In the genomic region with DNA sequence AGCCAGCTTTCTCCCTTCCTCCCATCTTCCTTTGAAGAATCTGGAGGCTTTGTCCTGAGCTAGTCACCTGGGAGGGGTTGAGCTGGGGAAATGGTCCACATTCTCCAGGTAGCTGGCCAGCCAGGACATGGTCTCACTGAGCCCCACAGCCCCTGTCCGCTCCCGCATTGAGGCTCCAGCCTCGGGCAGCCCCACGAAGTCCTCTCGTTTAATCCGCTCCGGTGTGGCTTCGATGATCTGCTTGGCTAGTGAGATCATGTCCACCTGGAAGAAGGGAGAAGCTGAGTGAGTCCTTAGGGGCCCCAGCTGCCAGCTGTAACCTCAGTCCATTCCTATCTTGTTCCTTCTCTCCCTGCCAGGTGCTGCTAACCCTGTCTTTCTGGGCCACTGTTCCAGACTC, we compare ENCODE assay signal across 14 cellular contexts. TPM values are rescaled to one million over a fixed set of nuclear protein-coding genes. Genes with fewer than 3 reads are reported as not detected.
DNase-seq lines count a peak whose midpoint lies in the region; ATAC-seq and TF ChIP-seq lines count a peak whose summit lies in the region.
"Had no signal": no experiment of that assay in that cellular context is flagged by ENCODE, and none has a peak within 500 bp of the region (broad histone marks: within the 10 kb centered on the region; RNA-seq: fewer than 3 reads in every experiment).

No MANE protein-coding gene starts in this region.

- no peak for TF ChIP-seq POLR2A in breast epithelium (IDR thresholded peaks at IDR 0.05)

- H3K4me3 Mint-ChIP-seq in MCF 10A (ENCODE audit: unreplicated experiment) = no peak overlapping the region
- peak overlapping the region; percentile 11 for H3K4me3 Mint-ChIP-seq in mesothelial cell of epicardium
- peak overlapping the region; percentile 68 for H3K4me3 Mint-ChIP-seq in type B pancreatic cell
- H3K4me3 Mint-ChIP-seq in activated naive CD4-positive, alpha-beta T cell treated with anti-CD3 and anti-CD28 coated beads, Interleukin-2, amount 10 ng/mL, durations not matched to agents 7 days and 5 days = no peak overlapping the region
- H3K4me3 Mint-ChIP-seq: activated naive CD4-positive, alpha-beta T cell treated with anti-CD3 and anti-CD28 coated beads, Interleukin-2, amount 50 U/mL, for 24 hours had no signal

- BruUV-seq in MCF 10A (replicated peaks; lab: Mats Ljungman, UMichigan) = no TSS peak

- H3K27ac Mint-ChIP-seq in MCF 10A (ENCODE audit: low read depth, unreplicated experiment) (no peak overlapping the region), mesothelial cell of epicardium (peak overlapping the region; percentile 15), type B pancreatic cell (peak overlapping the region; percentile 66)
- no peak overlapping the region for H3K27ac Mint-ChIP-seq in activated naive CD4-positive, alpha-beta T cell treated with anti-CD3 and anti-CD28 coated beads, Interleukin-2, amount 10 ng/mL, durations not matched to agents 7 days and 5 days
- H3K27ac Mint-ChIP-seq: activated naive CD4-positive, alpha-beta T cell treated with anti-CD3 and anti-CD28 coated beads, Interleukin-2, amount 50 U/mL, for 24 hours had no signal

- no peak for DNase-seq in breast epithelium (ENCODE audit: low spot score in 2 of 2)
- DNase-seq in MCF 10A (ENCODE audit: unreplicated experiment) = no peak
- no peak for DNase-seq in adipocyte (ENCODE audit: low read depth)
- no peak for DNase-seq in mesothelial cell of epicardium (ENCODE audit: low spot score in 2 of 2, unreplicated experiment in 2 of 2)
- no peak for DNase-seq in type B pancreatic cell (ENCODE audit: extremely low spot score, unreplicated experiment)
- no peak for DNase-seq in activated naive CD4-positive, alpha-beta T cell treated with anti-CD3 and anti-CD28 coated beads, Interleukin-2, amount 10 ng/mL, durations not matched to agents 7 days and 5 days
- DNase-seq in NCI-H1417 (lab: John Stamatoyannopoulos, UW) = no peak
- DNase-seq: DMS79, esophagus squamous epithelium, NCI-H524 treated with DMSO at 0.1 percent for 48 hours, pancreas, RPMI8226 had no signal

- H3K9me3 ChIP-seq in breast epithelium (no peaks in the 10 kb centered on the region), adipocyte (ENCODE audit: control insufficient read depth, low read length) (no peaks in the 10 kb centered on the region)
- H3K9me3 ChIP-seq: esophagus squamous epithelium, pancreas had no signal

- H3K27me3 Mint-ChIP-seq in MCF 10A (ENCODE audit: insufficient read depth, unreplicated experiment) (no peaks in the 10 kb centered on the region), mesothelial cell of epicardium (ENCODE audit: low read depth) (no peaks in the 10 kb centered on the region), type B pancreatic cell (no peaks in the 10 kb centered on the region)
- no peaks in the 10 kb centered on the region for H3K27me3 Mint-ChIP-seq in activated naive CD4-positive, alpha-beta T cell treated with anti-CD3 and anti-CD28 coated beads, Interleukin-2, amount 10 ng/mL, durations not matched to agents 7 days and 5 days
- H3K27me3 Mint-ChIP-seq: activated naive CD4-positive, alpha-beta T cell treated with anti-CD3 and anti-CD28 coated beads, Interleukin-2, amount 50 U/mL, for 24 hours had no signal

- H3K27me3 ChIP-seq in breast epithelium (no peaks in the 10 kb centered on the region), adipocyte (replicated peaks; ENCODE audit: control insufficient read depth, insufficient read depth, low read length) (no peaks in the 10 kb centered on the region)
- H3K27me3 ChIP-seq: esophagus squamous epithelium, pancreas had no signal

- intact Hi-C loops in breast epithelium (cut with DNase I; ENCODE audit: low total_unique reads) (no loop called here), MCF 10A (cut with micrococcal nuclease) (no loop called here)

- TF ChIP-seq CTCF in breast epithelium (IDR thresholded peaks at IDR 0.05) (no peak), MCF 10A (IDR thresholded peaks at IDR 0.05; ENCODE audit: unreplicated experiment) (no peak), mesothelial cell of epicardium (IDR thresholded peaks at IDR 0.05; ENCODE audit: unreplicated experiment) (no peak), type B pancreatic cell (conservative IDR thresholded peaks at IDR 0.05) (no peak)

- H3K36me3 Mint-ChIP-seq in MCF 10A (ENCODE audit: insufficient read depth, unreplicated experiment) = peaks cover 50% of the 10 kb centered on the region
- peaks cover 20% of the 10 kb centered on the region for H3K36me3 Mint-ChIP-seq in mesothelial cell of epicardium
- peaks cover 26% of the 10 kb centered on the region for H3K36me3 Mint-ChIP-seq in type B pancreatic cell
- H3K36me3 Mint-ChIP-seq in activated naive CD4-positive, alpha-beta T cell treated with anti-CD3 and anti-CD28 coated beads, Interleukin-2, amount 10 ng/mL, durations not matched to agents 7 days and 5 days = peaks cover 42% of the 10 kb centered on the region

- POLR2A ChIA-PET in MCF 10A (lab: Yijun Ruan, JAX) = interaction anchor here (0.5 to 13.3 kb wide), 7 partner anchors 8 to 136 kb away, joined by 3 to 639 read pairs (median 10); a partner anchor contains a TSS

- CTCF ChIA-PET in MCF 10A (lab: Yijun Ruan, JAX) = interaction anchor here (0.7 to 2.4 kb wide), 8 partner anchors 10 to 61 kb away, joined by 3 to 12 read pairs (median 4); a partner anchor contains a TSS
- CTCF ChIA-PET in activated naive CD4-positive, alpha-beta T cell treated with anti-CD3 and anti-CD28 coated beads, Interleukin-2, amount 10 ng/mL, durations not matched to agents 7 days and 5 days (lab: Charles Lee) = interaction anchor here (0.9 to 4.0 kb wide), 4 partner anchors 10 to 61 kb away, joined by 3 to 17 read pairs (median 5); a partner anchor contains a TSS

- H3K36me3 ChIP-seq in breast epithelium = no peaks in the 10 kb centered on the region
- peaks cover 36% of the 10 kb centered on the region for H3K36me3 ChIP-seq in adipocyte (ENCODE audit: control insufficient read depth, insufficient read depth, low read length, severe bottlenecking)

- H3K9me3 Mint-ChIP-seq in MCF 10A (ENCODE audit: unreplicated experiment) (no peaks in the 10 kb centered on the region), mesothelial cell of epicardium (no peaks in the 10 kb centered on the region), type B pancreatic cell (no peaks in the 10 kb centered on the region)
- no peaks in the 10 kb centered on the region for H3K9me3 Mint-ChIP-seq in activated naive CD4-positive, alpha-beta T cell treated with anti-CD3 and anti-CD28 coated beads, Interleukin-2, amount 10 ng/mL, durations not matched to agents 7 days and 5 days
- H3K9me3 Mint-ChIP-seq: activated naive CD4-positive, alpha-beta T cell treated with anti-CD3 and anti-CD28 coated beads, Interleukin-2, amount 50 U/mL, for 24 hours had no signal

- H3K4me1 ChIP-seq in breast epithelium (peaks cover 0 to 17% of the 10 kb centered on the region in 2 donors), adipocyte (ENCODE audit: control insufficient read depth, insufficient read depth, low read length) (peaks cover 38% of the 10 kb centered on the region)

- no peak for ATAC-seq in GM21619 (IDR thresholded peaks at IDR 0.05; ENCODE audit: unreplicated experiment)
- ATAC-seq: pancreas had no signal

- peak overlapping the region; percentile 100 for H3K9ac ChIP-seq in adipocyte (ENCODE audit: low read length)

- H3K4me1 Mint-ChIP-seq in MCF 10A (ENCODE audit: insufficient read depth, unreplicated experiment) = peaks cover 19% of the 10 kb centered on the region
- peaks cover 47% of the 10 kb centered on the region for H3K4me1 Mint-ChIP-seq in mesothelial cell of epicardium
- H3K4me1 Mint-ChIP-seq in type B pancreatic cell (ENCODE audit: unreplicated experiment) = peaks cover 38% of the 10 kb centered on the region
- peaks cover 18% of the 10 kb centered on the region for H3K4me1 Mint-ChIP-seq in activated naive CD4-positive, alpha-beta T cell treated with anti-CD3 and anti-CD28 coated beads, Interleukin-2, amount 10 ng/mL, durations not matched to agents 7 days and 5 days

- H3K4me3 ChIP-seq in breast epithelium (no peak overlapping the region), adipocyte (ENCODE audit: low read length) (peak overlapping the region; percentile 89)
- H3K4me3 ChIP-seq: esophagus squamous epithelium, pancreas had no signal

- peak overlapping the region; percentile 90 to 95 for H3K27ac ChIP-seq in breast epithelium

RNA-seq across cellular contexts. Expression of a gene that starts 2.7 kb away (rescaled TPM):
- total RNA-seq in breast epithelium (10 to 100 TPM; 42.6 to 57.8 (median 55.2) TPM), MCF 10A (2022) (112 and 151 TPM in 2 replicates), mesothelial cell of epicardium (72.8 to 86.9 TPM (median 72.9 TPM) in 3 replicates), type B pancreatic cell (ENCODE audit: low replicate concordance) (60.5 and 73.1 TPM in 2 replicates)

RNA-seq across cellular contexts. Expression of a gene that starts 17.2 kb away (rescaled TPM):
- total RNA-seq in breast epithelium (10 to 100 TPM; 11.0 to 17.7 (median 13.5) TPM), MCF 10A (2022) (126 and 154 TPM in 2 replicates), mesothelial cell of epicardium (27.0 to 31.6 TPM (median 31.2 TPM) in 3 replicates), type B pancreatic cell (ENCODE audit: low replicate concordance) (26.3 and 35.6 TPM in 2 replicates)

RNA-seq across cellular contexts. Expression of a gene that starts 19.4 kb away (rescaled TPM):
- 1 to 10 TPM; 1.6 to 4.6 (median 3.1) TPM for total RNA-seq in breast epithelium
- total RNA-seq in MCF 10A (2022) = 19.0 and 20.2 TPM in 2 replicates
- total RNA-seq in mesothelial cell of epicardium = 21.2 to 25.3 TPM (median 22.4 TPM) in 3 replicates
- 4.8 and 24.0 TPM in 2 replicates for total RNA-seq in type B pancreatic cell (ENCODE audit: low replicate concordance)

RNA-seq across cellular contexts. Expression of a gene that starts 21.9 kb away (rescaled TPM):
- 100 to 1,000 TPM; 290 to 487 (median 379) TPM for total RNA-seq in breast epithelium
- 1,010 and 1,106 TPM in 2 replicates for total RNA-seq in MCF 10A (2022)
- 357 to 377 TPM (median 370 TPM) in 3 replicates for total RNA-seq in mesothelial cell of epicardium
- 404 and 455 TPM in 2 replicates for total RNA-seq in type B pancreatic cell (ENCODE audit: low replicate concordance)

RNA-seq across cellular contexts. Expression of a gene that starts 27.0 kb away (rescaled TPM):
- total RNA-seq in breast epithelium = 1 to 10 TPM in 2 of 3 donors, under 1 TPM in 1; 0.66 to 2.9 (median 1.9) TPM
- 0.44 and 0.49 TPM in 2 replicates for total RNA-seq in MCF 10A (2022)
- 1.7 to 3.1 TPM (median 2.7 TPM) in 3 replicates for total RNA-seq in mesothelial cell of epicardium
- 0.72 and 0.86 TPM in 2 replicates for total RNA-seq in type B pancreatic cell (ENCODE audit: low replicate concordance)

Comparison
In these comparisons a context has a peak if more than half of its experiments do, and no peak if none do; other contexts are left out.
1. H3K27ac Mint-ChIP-seq: peak in mesothelial cell of epicardium (single experiment) and type B pancreatic cell (single experiment); none in MCF 10A (single experiment) and activated naive CD4-positive, alpha-beta T cell treated with anti-CD3 and anti-CD28 coated beads, Interleukin-2, amount 10 ng/mL, durations not matched to agents 7 days and 5 days (single experiment).
2. H3K4me3 Mint-ChIP-seq: peak in mesothelial cell of epicardium (single experiment) and type B pancreatic cell (single experiment); none in MCF 10A (single experiment) and activated naive CD4-positive, alpha-beta T cell treated with anti-CD3 and anti-CD28 coated beads, Interleukin-2, amount 10 ng/mL, durations not matched to agents 7 days and 5 days (single experiment).